ENCODE assay signal across 23 cellular contexts in the genomic region with DNA sequence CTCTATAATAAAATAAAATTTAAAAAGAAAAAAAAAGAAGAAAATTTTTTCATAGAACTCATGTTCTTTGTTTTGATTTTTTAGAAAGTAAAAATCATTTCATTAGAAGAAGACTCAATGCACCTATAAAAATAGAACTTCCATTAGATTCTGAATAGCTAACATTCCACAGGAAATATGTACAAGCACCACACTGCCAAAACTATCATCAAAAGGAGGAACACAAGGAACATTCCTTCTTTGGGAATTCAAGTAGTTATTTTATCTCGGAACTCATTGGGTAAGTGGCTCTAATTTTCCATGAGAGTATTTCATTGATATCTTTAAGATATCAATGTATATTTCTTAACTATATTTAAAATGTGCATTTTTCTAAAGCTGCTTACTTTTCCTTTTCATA.
"Had no signal": no experiment of that assay in that cellular context is flagged by ENCODE, and none has a peak within 500 bp of the region (broad histone marks: within the 10 kb centered on the region; RNA-seq: fewer than 3 reads in every experiment).

No MANE protein-coding gene starts in this region.

- ATAC-seq: activated naive CD4-positive, alpha-beta T cell treated with anti-CD3 and anti-CD28 coated beads, Interleukin-2, amount 50 U/mL, for 72 hours; esophagus mucosa; natural killer cell treated with Interleukin-12 subunit alpha and Interleukin-12 subunit beta and Interleukin-15 and Interleukin-18, amount 100 ng/mL, for 72 hours; sciatic nerve; stimulated activated memory B cell treated with anti-CD40 and anti-IgM and Interleukin-4, amounts not matched to agents 10 μg/mL and 1 μg/mL and 100 μg/mL, for 72 hours had no signal

- H3K27me3 ChIP-seq: neutrophil, upper lobe of left lung had no signal

- H3K4me1 ChIP-seq: parathyroid adenoma had no signal

- H3K27me3 Mint-ChIP-seq: central memory CD8-positive, alpha-beta T cell; natural killer cell treated with Interleukin-12 subunit alpha and Interleukin-12 subunit beta and Interleukin-15 and Interleukin-18, amount 100 ng/mL, for 72 hours; stimulated activated memory B cell treated with anti-CD40 and anti-IgM and Interleukin-4, amounts not matched to agents 10 μg/mL and 1 μg/mL and 100 μg/mL, for 72 hours had no signal

- H3K36me3 ChIP-seq: neutrophil, thoracic aorta, upper lobe of left lung, WERI-Rb-1 had no signal

- H3K27ac ChIP-seq: coronary artery, neutrophil, parathyroid adenoma, upper lobe of left lung, WERI-Rb-1 had no signal

- H3K4me3 ChIP-seq: coronary artery, lung, thoracic aorta, upper lobe of left lung had no signal

- H3K9me3 ChIP-seq: neutrophil, thoracic aorta, upper lobe of left lung had no signal

- H3K4me1 Mint-ChIP-seq: brain had no signal

- H3K9me3 Mint-ChIP-seq: central memory CD8-positive, alpha-beta T cell; natural killer cell treated with Interleukin-12 subunit alpha and Interleukin-12 subunit beta and Interleukin-15 and Interleukin-18, amount 100 ng/mL, for 72 hours; stimulated activated memory B cell treated with anti-CD40 and anti-IgM and Interleukin-4, amounts not matched to agents 10 μg/mL and 1 μg/mL and 100 μg/mL, for 72 hours had no signal

- H3K27ac Mint-ChIP-seq: activated naive CD4-positive, alpha-beta T cell treated with anti-CD3 and anti-CD28 coated beads, Interleukin-2, amount 50 U/mL, for 72 hours; activated T-helper 1 cell treated with anti-CD3 and anti-CD28 coated beads, Interleukin-12 subunit alpha, Interleukin-12 subunit beta, Interleukin-2, Interleukin-4 antibody, amounts not matched to agents 30 ng/mL and 10 ng/mL and 1 ng/mL, durations not matched to agents 14 hours and 24 hours and 36 hours; brain; natural killer cell treated with Interleukin-12 subunit alpha and Interleukin-12 subunit beta and Interleukin-15 and Interleukin-18, amount 100 ng/mL, for 72 hours; stimulated activated memory B cell treated with anti-CD40 and anti-IgM and Interleukin-4, amounts not matched to agents 10 μg/mL and 1 μg/mL and 100 μg/mL, for 72 hours had no signal

- DNase-seq: activated CD4-positive, alpha-beta T cell treated with anti-CD3 and anti-CD28 coated beads, Interleukin-2, amount 50 U/mL, for 4 hours; activated gamma-delta T cell treated with Interleukin-2 at 50 U/mL for 16 hours; amniotic stem cell; hypothalamus; islet precursor cell; stimulated activated CD4-positive, alpha-beta T cell treated with anti-CD3 and anti-CD28 coated beads, Interleukin-4, amount 100 ng/mL, for 4 hours; SW 1271; T-helper 2 cell; upper lobe of left lung; WERI-Rb-1 had no signal

- H3K4me3 Mint-ChIP-seq: activated T-helper 1 cell treated with anti-CD3 and anti-CD28 coated beads, Interleukin-12 subunit alpha, Interleukin-12 subunit beta, Interleukin-2, Interleukin-4 antibody, amounts not matched to agents 30 ng/mL and 10 ng/mL and 1 ng/mL, durations not matched to agents 14 hours and 24 hours and 36 hours; brain; central memory CD8-positive, alpha-beta T cell; natural killer cell treated with Interleukin-12 subunit alpha and Interleukin-12 subunit beta and Interleukin-15 and Interleukin-18, amount 100 ng/mL, for 72 hours; stimulated activated memory B cell treated with anti-CD40 and anti-IgM and Interleukin-4, amounts not matched to agents 10 μg/mL and 1 μg/mL and 100 μg/mL, for 72 hours had no signal
